2 cellular contexts compared by ENCODE assay signal in the genomic region with DNA sequence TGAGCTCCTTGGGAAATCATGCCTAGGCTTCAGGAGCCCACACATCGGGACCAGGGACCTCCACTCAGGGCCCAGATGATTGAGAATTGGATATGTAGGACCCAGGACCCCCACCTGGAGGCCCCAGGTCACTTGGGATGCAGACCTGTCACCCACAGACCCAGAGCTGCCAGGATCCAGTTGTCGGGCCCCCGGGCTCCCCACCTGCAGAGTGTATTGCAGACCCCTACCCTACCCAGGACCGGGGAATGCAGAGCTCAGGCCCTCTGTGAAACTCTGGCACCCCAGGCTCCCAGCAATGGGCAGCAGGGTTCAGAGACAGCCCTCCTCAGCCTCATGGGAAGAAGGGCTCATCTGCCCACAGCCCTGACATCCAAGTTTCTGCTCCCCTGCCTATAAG.
A peak's percentile ranks its signal among the peaks of the same experiment; 100 is the strongest.
TF ChIP-seq lines count a peak whose summit lies in the region.

No MANE protein-coding gene starts in this region.

TF ChIP-seq in liver, 16 proteins besides CTCF, POLR2A, EP300 and RAD21:
- TF ChIP-seq, protein P1, sequence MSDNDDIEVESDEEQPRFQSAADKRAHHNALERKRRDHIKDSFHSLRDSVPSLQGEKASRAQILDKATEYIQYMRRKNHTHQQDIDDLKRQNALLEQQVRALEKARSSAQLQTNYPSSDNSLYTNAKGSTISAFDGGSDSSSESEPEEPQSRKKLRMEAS (IDR thresholded peaks at IDR 0.05) = no peak
- TF ChIP-seq JUND (IDR thresholded peaks at IDR 0.05) (no peak), FOXA2 (IDR thresholded peaks at IDR 0.05) (no peak), GABPA (IDR thresholded peaks at IDR 0.05 in 1 of 2, conservative IDR thresholded peaks at IDR 0.05 in 1 of 2) (no peak), HNF4G (IDR thresholded peaks at IDR 0.05) (no peak), YY1 (IDR thresholded peaks at IDR 0.05) (no peak), SP1 (IDR thresholded peaks at IDR 0.05) (no peak), ZBTB33 (IDR thresholded peaks at IDR 0.05) (no peak), TAF1 (conservative IDR thresholded peaks at IDR 0.05) (no peak)
- TF ChIP-seq, protein P2, sequence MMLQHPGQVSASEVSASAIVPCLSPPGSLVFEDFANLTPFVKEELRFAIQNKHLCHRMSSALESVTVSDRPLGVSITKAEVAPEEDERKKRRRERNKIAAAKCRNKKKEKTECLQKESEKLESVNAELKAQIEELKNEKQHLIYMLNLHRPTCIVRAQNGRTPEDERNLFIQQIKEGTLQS (IDR thresholded peaks at IDR 0.05) = no peak
- TF ChIP-seq, protein P3, sequence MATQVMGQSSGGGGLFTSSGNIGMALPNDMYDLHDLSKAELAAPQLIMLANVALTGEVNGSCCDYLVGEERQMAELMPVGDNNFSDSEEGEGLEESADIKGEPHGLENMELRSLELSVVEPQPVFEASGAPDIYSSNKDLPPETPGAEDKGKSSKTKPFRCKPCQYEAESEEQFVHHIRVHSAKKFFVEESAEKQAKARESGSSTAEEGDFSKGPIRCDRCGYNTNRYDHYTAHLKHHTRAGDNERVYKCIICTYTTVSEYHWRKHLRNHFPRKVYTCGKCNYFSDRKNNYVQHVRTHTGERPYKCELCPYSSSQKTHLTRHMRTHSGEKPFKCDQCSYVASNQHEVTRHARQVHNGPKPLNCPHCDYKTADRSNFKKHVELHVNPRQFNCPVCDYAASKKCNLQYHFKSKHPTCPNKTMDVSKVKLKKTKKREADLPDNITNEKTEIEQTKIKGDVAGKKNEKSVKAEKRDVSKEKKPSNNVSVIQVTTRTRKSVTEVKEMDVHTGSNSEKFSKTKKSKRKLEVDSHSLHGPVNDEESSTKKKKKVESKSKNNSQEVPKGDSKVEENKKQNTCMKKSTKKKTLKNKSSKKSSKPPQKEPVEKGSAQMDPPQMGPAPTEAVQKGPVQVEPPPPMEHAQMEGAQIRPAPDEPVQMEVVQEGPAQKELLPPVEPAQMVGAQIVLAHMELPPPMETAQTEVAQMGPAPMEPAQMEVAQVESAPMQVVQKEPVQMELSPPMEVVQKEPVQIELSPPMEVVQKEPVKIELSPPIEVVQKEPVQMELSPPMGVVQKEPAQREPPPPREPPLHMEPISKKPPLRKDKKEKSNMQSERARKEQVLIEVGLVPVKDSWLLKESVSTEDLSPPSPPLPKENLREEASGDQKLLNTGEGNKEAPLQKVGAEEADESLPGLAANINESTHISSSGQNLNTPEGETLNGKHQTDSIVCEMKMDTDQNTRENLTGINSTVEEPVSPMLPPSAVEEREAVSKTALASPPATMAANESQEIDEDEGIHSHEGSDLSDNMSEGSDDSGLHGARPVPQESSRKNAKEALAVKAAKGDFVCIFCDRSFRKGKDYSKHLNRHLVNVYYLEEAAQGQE (IDR thresholded peaks at IDR 0.05) = no peak
TF ChIP-seq in liver: peak in this region for 0.

TF ChIP-seq in HEK293, 187 proteins besides CTCF, POLR2A, EP300 and RAD21:
- TF ChIP-seq ZNF354C (tag by site-specific recombination; IDR thresholded peaks at IDR 0.05; ENCODE audit: borderline replicate concordance, low read depth) (no peak), ZNF157 (tag by site-specific recombination; IDR thresholded peaks at IDR 0.05) (peak; percentile 69; the same call in 1 of the 2 replicates), TCF7L2 (IDR thresholded peaks at IDR 0.05; ENCODE audit: borderline replicate concordance, low read depth, low read length) (no peak)
